8 cellular contexts compared by ENCODE assay signal in the genomic region with DNA sequence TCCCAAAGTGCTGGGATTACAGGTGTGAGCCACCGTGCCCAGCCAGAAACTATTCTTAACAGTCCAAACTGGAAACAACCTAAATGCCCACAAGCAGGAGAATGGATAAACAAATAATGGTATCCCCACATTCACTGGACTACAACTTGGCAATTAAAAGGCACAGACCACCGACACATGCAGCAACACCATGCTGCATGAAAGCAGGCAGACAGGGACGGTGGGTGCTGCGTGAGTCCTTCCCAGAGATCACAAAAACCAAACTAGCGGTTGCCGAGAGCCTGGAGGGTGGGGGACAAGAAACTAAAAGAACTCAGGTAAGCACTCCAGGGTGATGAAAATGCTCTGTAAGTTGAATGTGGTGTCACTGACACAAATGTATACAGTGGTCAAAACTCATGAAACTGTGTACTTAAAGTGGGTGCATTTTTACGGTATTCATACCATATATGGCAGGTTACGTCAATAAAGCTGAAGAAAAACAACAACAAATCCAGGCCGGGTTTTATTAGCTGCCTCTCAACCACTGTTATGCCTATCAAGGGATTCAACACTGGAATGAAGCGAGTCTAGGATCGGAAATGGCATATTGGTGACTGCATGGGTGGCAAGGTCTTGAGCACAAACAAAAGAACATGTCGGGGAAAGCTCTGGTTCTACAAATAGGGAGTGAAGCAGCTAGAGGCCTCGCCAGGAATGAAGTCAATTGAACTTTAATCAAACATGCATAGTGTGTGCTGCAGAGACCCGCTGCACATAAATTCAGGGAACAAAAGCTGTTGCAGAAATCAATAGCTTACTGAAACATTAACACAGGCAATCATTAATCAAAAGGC.
DNase-seq lines count a peak whose midpoint lies in the region; ATAC-seq and TF ChIP-seq lines count a peak whose summit lies in the region.
"Had no signal": no experiment of that assay in that cellular context is flagged by ENCODE, and none has a peak within 500 bp of the region (broad histone marks: within the 10 kb centered on the region; RNA-seq: fewer than 3 reads in every experiment).

No MANE protein-coding gene starts in this region.

- no peaks in the 10 kb centered on the region for H3K9me3 ChIP-seq in SK-N-MC (ENCODE audit: low read depth, low read length)

- ATAC-seq in stimulated activated effector memory CD8-positive, alpha-beta T cell treated with anti-CD3 and anti-CD28 coated beads, Interleukin-12 subunit alpha, Interleukin-12 subunit beta, amount 100 ng/mL, for 72 hours, result no peak
- ATAC-seq in GM21526 (IDR thresholded peaks at IDR 0.05; ENCODE audit: low FRiP score, unreplicated experiment), result no peak
- ATAC-seq: activated CD4-positive, CD25-positive, alpha-beta regulatory T cell treated with anti-CD3 and anti-CD28 coated beads, Interleukin-2, amount 50 U/mL, for 24 hours had no signal

- peaks cover 32% of the 10 kb centered on the region for H3K36me3 Mint-ChIP-seq in stimulated activated effector memory CD8-positive, alpha-beta T cell treated with anti-CD3 and anti-CD28 coated beads, Interleukin-12 subunit alpha, Interleukin-12 subunit beta, amount 100 ng/mL, for 72 hours

- peaks cover 3% of the 10 kb centered on the region; the same call in 1 of the 2 replicates for H3K36me3 ChIP-seq in SK-N-MC (ENCODE audit: insufficient read depth, low read length)

- H3K9me3 Mint-ChIP-seq in stimulated activated effector memory CD8-positive, alpha-beta T cell treated with anti-CD3 and anti-CD28 coated beads, Interleukin-12 subunit alpha, Interleukin-12 subunit beta, amount 100 ng/mL, for 72 hours, result no peaks in the 10 kb centered on the region

- CTCF ChIA-PET in HEK293T (lab: Yijun Ruan, JAX), result interaction anchor here (0.6 to 0.9 kb wide), 3 partner anchors 39 to 69 kb away, joined by 3 to 6 read pairs (median 4); no protein-coding TSS in a partner anchor

- POLR2A ChIA-PET in HEK293T (lab: Yijun Ruan, JAX), result no interaction called here

- peak overlapping the region; percentile 32 for H3K4me3 ChIP-seq in SK-N-MC

- H3K9ac ChIP-seq in SK-N-MC (ENCODE audit: insufficient read length), result no peak overlapping the region

- H3K27ac Mint-ChIP-seq in stimulated activated effector memory CD8-positive, alpha-beta T cell treated with anti-CD3 and anti-CD28 coated beads, Interleukin-12 subunit alpha, Interleukin-12 subunit beta, amount 100 ng/mL, for 72 hours, result peak overlapping the region; percentile 40

- peaks cover 45% of the 10 kb centered on the region for H3K4me1 Mint-ChIP-seq in stimulated activated effector memory CD8-positive, alpha-beta T cell treated with anti-CD3 and anti-CD28 coated beads, Interleukin-12 subunit alpha, Interleukin-12 subunit beta, amount 100 ng/mL, for 72 hours

- DNase-seq in HEK293T (ENCODE audit: extremely low spot score), result no peak
- no peak for DNase-seq in SK-N-MC (ENCODE audit: low read depth, low spot score)
- peak; percentile 23 for DNase-seq in kidney tubule cell (ENCODE audit: low spot score)
- DNase-seq in stimulated activated effector memory CD8-positive, alpha-beta T cell treated with anti-CD3 and anti-CD28 coated beads, Interleukin-12 subunit alpha, Interleukin-12 subunit beta, amount 100 ng/mL, for 72 hours (ENCODE audit: low spot score in 2 of 2), result no peak
- DNase-seq in GM19238 (ENCODE audit: insufficient read length, low spot score), result no peak
- DNase-seq in activated CD8-positive, alpha-beta memory T cell treated with anti-CD3 and anti-CD28 coated beads for 24 hours, result no peak

- H3K4me3 Mint-ChIP-seq in stimulated activated effector memory CD8-positive, alpha-beta T cell treated with anti-CD3 and anti-CD28 coated beads, Interleukin-12 subunit alpha, Interleukin-12 subunit beta, amount 100 ng/mL, for 72 hours, result no peak overlapping the region

- peak overlapping the region; percentile 39; the same call in 1 of the 2 replicates for H3K27ac ChIP-seq in SK-N-MC

TF ChIP-seq in HEK293T, 16 proteins besides CTCF, POLR2A, EP300 and RAD21:
- TF ChIP-seq, protein P1, sequence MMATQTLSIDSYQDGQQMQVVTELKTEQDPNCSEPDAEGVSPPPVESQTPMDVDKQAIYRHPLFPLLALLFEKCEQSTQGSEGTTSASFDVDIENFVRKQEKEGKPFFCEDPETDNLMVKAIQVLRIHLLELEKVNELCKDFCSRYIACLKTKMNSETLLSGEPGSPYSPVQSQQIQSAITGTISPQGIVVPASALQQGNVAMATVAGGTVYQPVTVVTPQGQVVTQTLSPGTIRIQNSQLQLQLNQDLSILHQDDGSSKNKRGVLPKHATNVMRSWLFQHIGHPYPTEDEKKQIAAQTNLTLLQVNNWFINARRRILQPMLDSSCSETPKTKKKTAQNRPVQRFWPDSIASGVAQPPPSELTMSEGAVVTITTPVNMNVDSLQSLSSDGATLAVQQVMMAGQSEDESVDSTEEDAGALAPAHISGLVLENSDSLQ (IDR thresholded peaks at IDR 0.05), result peak; percentile 76
- TF ChIP-seq SP1 (IDR thresholded peaks at IDR 0.05), result no peak
